ENCODE assay signal across 16 cellular contexts in the genomic region with DNA sequence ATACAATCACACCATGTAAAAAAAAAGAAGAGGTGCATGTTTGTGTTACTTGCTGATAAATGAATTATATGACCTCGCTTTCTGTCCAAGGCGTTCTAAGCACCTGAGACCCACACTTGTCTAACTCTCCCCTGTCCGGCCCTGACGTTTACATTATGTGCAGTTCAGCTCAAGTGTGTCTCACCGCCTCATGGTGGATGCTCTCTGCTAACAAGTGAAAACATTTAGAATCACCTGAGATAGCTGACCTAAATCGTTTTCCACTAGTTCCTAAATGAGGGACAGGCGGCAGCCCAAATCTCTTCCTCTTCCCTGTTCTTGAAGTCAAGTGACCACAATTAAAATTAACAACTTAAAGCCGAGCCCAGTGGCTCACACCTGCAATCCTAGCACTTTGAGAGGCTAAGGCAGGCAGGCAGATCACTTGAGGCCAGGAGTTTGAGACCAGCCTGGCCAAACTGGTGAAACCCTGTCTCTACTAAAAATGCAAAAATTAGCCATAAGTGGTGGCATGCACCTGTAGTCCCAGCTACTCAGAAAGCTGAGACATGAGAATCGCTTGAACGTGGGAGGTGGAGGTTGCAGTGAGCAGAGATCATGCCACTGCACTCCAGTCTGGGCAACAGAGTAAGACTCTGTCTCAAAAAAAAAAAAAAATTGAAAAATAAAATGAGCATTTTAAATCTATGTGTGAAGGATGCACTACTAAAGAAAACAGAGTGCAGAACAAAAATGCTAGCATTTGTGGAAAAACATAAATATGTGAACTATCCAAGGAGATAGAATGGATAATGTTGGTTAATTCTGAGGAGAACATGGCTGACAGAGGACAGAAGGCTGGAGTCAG. TPM values are rescaled to one million over a fixed set of nuclear protein-coding genes. Genes with fewer than 3 reads are reported as not detected.
A peak's percentile ranks its signal among the peaks of the same experiment; 100 is the strongest.
DNase-seq lines count a peak whose midpoint lies in the region; ATAC-seq, FAIRE-seq and TF ChIP-seq lines count a peak whose summit lies in the region.
"Had no signal": no experiment of that assay in that cellular context is flagged by ENCODE, and none has a peak within 500 bp of the region (broad histone marks: within the 10 kb centered on the region; RNA-seq: fewer than 3 reads in every experiment).

No MANE protein-coding gene starts in this region.

- H3K36me3 ChIP-seq in upper lobe of left lung, result no peaks in the 10 kb centered on the region

- H3K27me3 Mint-ChIP-seq in T-helper 1 cell treated with Interleukin-12 subunit alpha and Interleukin-12 subunit beta and Interleukin-4 antibody, amounts not matched to agents 30 μg/mL and 1 μg/mL, for 36 hours (ENCODE audit: low read depth), result no peaks in the 10 kb centered on the region
- H3K27me3 Mint-ChIP-seq in T-cell (no peaks in the 10 kb centered on the region), immature natural killer cell (ENCODE audit: low read depth in 3 of 3) (peaks cover 0 to 8% (median 6%) of the 10 kb centered on the region in 3 donors)

- H3K4me3 ChIP-seq in upper lobe of left lung, result no peak overlapping the region

- no peaks in the 10 kb centered on the region for H3K27me3 ChIP-seq in upper lobe of left lung

- H3K9me3 ChIP-seq in upper lobe of left lung, result no peaks in the 10 kb centered on the region

- POLR2A ChIA-PET in T-cell (lab: Charles Lee), result no interaction called here

- no peak for ATAC-seq in T-cell (replicated peaks in 1 of 4)
- ATAC-seq in upper lobe of left lung (ENCODE audit: low FRiP score in 2 of 2), result no peak
- ATAC-seq: left colon, Panc1 had no signal

- peak overlapping the region in 1 of 4 donors; percentile 17 for H3K27ac ChIP-seq in upper lobe of left lung
- H3K27ac ChIP-seq: 22Rv1 had no signal

- H3K36me3 Mint-ChIP-seq in T-helper 1 cell treated with Interleukin-12 subunit alpha and Interleukin-12 subunit beta and Interleukin-4 antibody, amounts not matched to agents 30 μg/mL and 1 μg/mL, for 36 hours (ENCODE audit: low read depth), result peaks cover 14% of the 10 kb centered on the region
- no peaks in the 10 kb centered on the region for H3K36me3 Mint-ChIP-seq in T-cell
- no peaks in the 10 kb centered on the region for H3K36me3 Mint-ChIP-seq in immature natural killer cell

- H3K4me1 ChIP-seq in upper lobe of left lung, result peaks cover 0 to 19% (median 13%) of the 10 kb centered on the region in 4 donors

- TF ChIP-seq CTCF in upper lobe of left lung (IDR thresholded peaks at IDR 0.05), result no peak

- peaks cover 3% of the 10 kb centered on the region for H3K9me3 Mint-ChIP-seq in T-helper 1 cell treated with Interleukin-12 subunit alpha and Interleukin-12 subunit beta and Interleukin-4 antibody, amounts not matched to agents 30 μg/mL and 1 μg/mL, for 36 hours
- H3K9me3 Mint-ChIP-seq in T-cell (no peaks in the 10 kb centered on the region), immature natural killer cell (no peaks in the 10 kb centered on the region)

- 0 out of 2 replicates have a peak, but pooled peaks have one; percentile 47 for TF ChIP-seq POLR2A in GM12891 (IDR thresholded peaks at IDR 0.05; ENCODE audit: low read depth, low read length)
- TF ChIP-seq POLR2A in upper lobe of left lung (IDR thresholded peaks at IDR 0.05), result no peak

- peak overlapping the region; percentile 91 for H3K27ac Mint-ChIP-seq in T-helper 1 cell treated with Interleukin-12 subunit alpha and Interleukin-12 subunit beta and Interleukin-4 antibody, amounts not matched to agents 30 μg/mL and 1 μg/mL, for 36 hours
- peak overlapping the region; percentile 84 to 92 for H3K27ac Mint-ChIP-seq in T-cell
- H3K27ac Mint-ChIP-seq in immature natural killer cell, result peak overlapping the region in 4 of 6 donors; percentile 25 to 83 (median 72)

- DNase-seq in T-helper 1 cell, result no peak
- DNase-seq in GM12891 (ENCODE audit: insufficient read length, low spot score), result no peak
- no peak for DNase-seq in T-cell
- DNase-seq in immature natural killer cell, result no peak
- no peak for DNase-seq in iPS-NIHi11 (ENCODE audit: low spot score)
- no peak for DNase-seq in upper lobe of left lung
- DNase-seq in stimulated activated naive CD4-positive, alpha-beta T cell (lab: John Stamatoyannopoulos, UW), result no peak
- DNase-seq: activated CD4-positive, CD25-positive, alpha-beta regulatory T cell treated with anti-CD3 and anti-CD28 coated beads, Interleukin-2, amount 50 U/mL, for 72 hours; activated effector memory CD4-positive, alpha-beta T cell treated with anti-CD3 and anti-CD28 coated beads, Interleukin-2, amount 50 U/mL, for 16 hours; left colon; NCI-H187; NCI-H524; substantia nigra had no signal

- H3K4me3 Mint-ChIP-seq in T-helper 1 cell treated with Interleukin-12 subunit alpha and Interleukin-12 subunit beta and Interleukin-4 antibody, amounts not matched to agents 30 μg/mL and 1 μg/mL, for 36 hours, result peak overlapping the region; percentile 77
- H3K4me3 Mint-ChIP-seq in T-cell (peak overlapping the region in 1 of 3 donors; percentile 43), immature natural killer cell (peak overlapping the region in 1 of 5 donors; percentile 50)

- TF ChIP-seq EP300 in upper lobe of left lung (IDR thresholded peaks at IDR 0.05), result no peak

- peaks cover 46% of the 10 kb centered on the region for H3K4me1 Mint-ChIP-seq in T-helper 1 cell treated with Interleukin-12 subunit alpha and Interleukin-12 subunit beta and Interleukin-4 antibody, amounts not matched to agents 30 μg/mL and 1 μg/mL, for 36 hours (ENCODE audit: low read depth)
- H3K4me1 Mint-ChIP-seq in T-cell (peaks cover 36 to 45% (median 44%) of the 10 kb centered on the region in 3 donors), immature natural killer cell (peaks cover 41 to 46% of the 10 kb centered on the region in 2 donors)

- FAIRE-seq in GM12891 (lab: Jason Lieb, UNC), result peak; percentile 90

- CTCF ChIA-PET in T-cell (lab: Charles Lee), result interaction anchor here in 1 of 2 donors (0.5 to 0.6 kb wide), 2 partner anchors 51 to 314 kb away, joined by 3 to 5 read pairs; no protein-coding TSS in a partner anchor

- 72 to 73% methylated on average over 10 of the region's 10 CpGs for WGBS in upper lobe of left lung, 2 donors

TF ChIP-seq in GM12891, 5 proteins besides CTCF, POLR2A, EP300 and RAD21:
- TF ChIP-seq TAF1 (IDR thresholded peaks at IDR 0.05; ENCODE audit: low read depth, low read length) (0 out of 2 replicates have a peak, but pooled peaks have one; percentile 8), POU2F2 (IDR thresholded peaks at IDR 0.05; ENCODE audit: low read depth, low read length) (no peak)

RNA-seq across cellular contexts. Expression of gene TIFA, which starts 3.9 kb away (rescaled TPM):
- 51.3 TPM for polyA plus RNA-seq in GM12891 (2012; ENCODE audit: low read depth, missing spikeins)
- 10 to 100 TPM; 13.4 to 18.7 (median 14.9) TPM for total RNA-seq in T-cell
- 10 to 100 TPM; 17.2 to 28.0 (median 26.5) TPM for polyA plus RNA-seq in immature natural killer cell
- total RNA-seq in upper lobe of left lung, result 10 to 100 TPM in 1 of 6 donors, 1 to 10 TPM in 5; 1.3 to 14.5 (median 7.6) TPM

RNA-seq across cellular contexts. Expression of gene ALPK1, which starts 7.5 kb away (rescaled TPM):
- polyA plus RNA-seq in GM12891 (2012; ENCODE audit: low read depth, missing spikeins), result 21.6 TPM
- total RNA-seq in T-cell, result 10 to 100 TPM in 2 of 5 donors, 1 to 10 TPM in 3; 8.3 to 22.9 (median 9.3) TPM
- 1 to 10 TPM in 1 of 3 donors, under 1 TPM in 1, not detected in 1; 0.32 to 1.3 TPM for polyA plus RNA-seq in immature natural killer cell
- total RNA-seq in upper lobe of left lung, result 10 to 100 TPM; 22.7 to 68.0 (median 35.6) TPM

RNA-seq across cellular contexts. Expression of gene AP1AR, which starts 58.0 kb away (rescaled TPM):
- 7.2 TPM for polyA plus RNA-seq in GM12891 (2012; ENCODE audit: low read depth, missing spikeins)
- total RNA-seq in T-cell (10 to 100 TPM; 13.9 to 21.4 (median 20.3) TPM), upper lobe of left lung (10 to 100 TPM; 21.9 to 25.1 (median 24.1) TPM)
- 10 to 100 TPM; 13.8 to 16.1 (median 14.0) TPM for polyA plus RNA-seq in immature natural killer cell
